2 cellular contexts compared by ENCODE assay signal in the genomic region with DNA sequence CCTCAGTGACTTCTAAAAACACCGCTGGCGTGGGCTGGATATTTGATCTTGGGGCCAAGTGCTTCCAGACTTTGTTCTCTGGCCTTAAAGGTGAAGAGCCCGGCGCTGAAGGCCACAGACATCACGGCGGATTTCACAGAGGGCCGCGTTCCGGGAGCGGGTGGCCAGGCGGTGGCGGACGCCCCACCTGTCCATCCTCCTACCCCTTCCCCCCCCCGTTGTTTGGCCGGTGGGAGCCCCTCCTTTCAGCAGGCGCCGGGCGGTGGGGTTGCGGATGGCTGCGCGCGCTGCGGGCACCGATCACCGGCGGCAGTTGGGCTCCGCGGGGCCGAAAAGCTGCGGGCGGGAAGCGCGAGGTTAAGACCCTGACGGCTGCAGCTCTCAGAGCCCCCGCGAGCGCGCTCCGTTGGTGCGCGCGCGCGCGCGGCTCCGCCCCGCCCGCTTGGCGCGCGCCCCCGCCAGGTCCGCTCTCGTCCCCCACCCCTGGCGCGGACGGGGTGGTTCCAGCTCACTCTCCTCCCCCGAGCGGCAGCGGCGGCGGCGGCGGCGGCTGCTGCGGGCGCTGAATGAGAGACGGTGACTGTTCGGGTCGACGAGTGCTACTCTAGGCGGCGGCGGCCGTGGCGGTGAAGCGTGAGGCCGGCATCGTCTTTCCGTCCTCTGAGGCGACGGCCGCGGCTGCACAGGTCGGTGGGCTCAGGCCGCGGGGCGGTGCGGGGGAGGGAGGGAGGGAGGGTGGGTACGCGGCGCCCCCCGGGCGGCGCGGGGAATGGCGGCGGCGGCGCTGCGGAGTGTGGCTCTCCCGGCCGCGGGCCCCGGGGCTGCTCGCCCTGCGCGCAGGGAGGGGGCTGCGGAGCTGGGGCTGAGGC.
TF ChIP-seq lines count a peak whose summit lies in the region.

A gene with protein sequence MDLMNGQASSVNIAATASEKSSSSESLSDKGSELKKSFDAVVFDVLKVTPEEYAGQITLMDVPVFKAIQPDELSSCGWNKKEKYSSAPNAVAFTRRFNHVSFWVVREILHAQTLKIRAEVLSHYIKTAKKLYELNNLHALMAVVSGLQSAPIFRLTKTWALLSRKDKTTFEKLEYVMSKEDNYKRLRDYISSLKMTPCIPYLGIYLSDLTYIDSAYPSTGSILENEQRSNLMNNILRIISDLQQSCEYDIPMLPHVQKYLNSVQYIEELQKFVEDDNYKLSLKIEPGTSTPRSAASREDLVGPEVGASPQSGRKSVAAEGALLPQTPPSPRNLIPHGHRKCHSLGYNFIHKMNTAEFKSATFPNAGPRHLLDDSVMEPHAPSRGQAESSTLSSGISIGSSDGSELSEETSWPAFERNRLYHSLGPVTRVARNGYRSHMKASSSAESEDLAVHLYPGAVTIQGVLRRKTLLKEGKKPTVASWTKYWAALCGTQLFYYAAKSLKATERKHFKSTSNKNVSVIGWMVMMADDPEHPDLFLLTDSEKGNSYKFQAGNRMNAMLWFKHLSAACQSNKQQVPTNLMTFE (plus strand): TSS at position 511 of the 869 bp plus-strand sequence. CDS start 51,521 bp downstream, outside the sequence.

TF ChIP-seq in A549, 52 proteins besides CTCF, POLR2A, EP300 and RAD21 (continued from another document):
- no peak for TF ChIP-seq TFCP2L1 (CRISPR knock-in tag; IDR thresholded peaks at IDR 0.05)
- no peak for TF ChIP-seq BHLHE40 (IDR thresholded peaks at IDR 0.05; ENCODE audit: low read depth, low read length)
- TF ChIP-seq, protein P1, sequence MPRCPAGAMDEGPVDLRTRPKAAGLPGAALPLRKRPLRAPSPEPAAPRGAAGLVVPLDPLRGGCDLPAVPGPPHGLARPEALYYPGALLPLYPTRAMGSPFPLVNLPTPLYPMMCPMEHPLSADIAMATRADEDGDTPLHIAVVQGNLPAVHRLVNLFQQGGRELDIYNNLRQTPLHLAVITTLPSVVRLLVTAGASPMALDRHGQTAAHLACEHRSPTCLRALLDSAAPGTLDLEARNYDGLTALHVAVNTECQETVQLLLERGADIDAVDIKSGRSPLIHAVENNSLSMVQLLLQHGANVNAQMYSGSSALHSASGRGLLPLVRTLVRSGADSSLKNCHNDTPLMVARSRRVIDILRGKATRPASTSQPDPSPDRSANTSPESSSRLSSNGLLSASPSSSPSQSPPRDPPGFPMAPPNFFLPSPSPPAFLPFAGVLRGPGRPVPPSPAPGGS (IDR thresholded peaks at IDR 0.05), result 0 out of 3 replicates have a peak, but pooled peaks have one; percentile 40
- TF ChIP-seq, protein P2, sequence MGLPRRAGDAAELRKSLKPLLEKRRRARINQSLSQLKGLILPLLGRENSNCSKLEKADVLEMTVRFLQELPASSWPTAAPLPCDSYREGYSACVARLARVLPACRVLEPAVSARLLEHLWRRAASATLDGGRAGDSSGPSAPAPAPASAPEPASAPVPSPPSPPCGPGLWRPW (IDR thresholded peaks at IDR 0.05), result no peak
- TF ChIP-seq, protein P3, sequence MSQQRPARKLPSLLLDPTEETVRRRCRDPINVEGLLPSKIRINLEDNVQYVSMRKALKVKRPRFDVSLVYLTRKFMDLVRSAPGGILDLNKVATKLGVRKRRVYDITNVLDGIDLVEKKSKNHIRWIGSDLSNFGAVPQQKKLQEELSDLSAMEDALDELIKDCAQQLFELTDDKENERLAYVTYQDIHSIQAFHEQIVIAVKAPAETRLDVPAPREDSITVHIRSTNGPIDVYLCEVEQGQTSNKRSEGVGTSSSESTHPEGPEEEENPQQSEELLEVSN (IDR thresholded peaks at IDR 0.05; ENCODE audit: borderline replicate concordance, low read depth), result 0 out of 2 replicates have a peak, but pooled peaks have one; percentile 29
- TF ChIP-seq, protein P4, sequence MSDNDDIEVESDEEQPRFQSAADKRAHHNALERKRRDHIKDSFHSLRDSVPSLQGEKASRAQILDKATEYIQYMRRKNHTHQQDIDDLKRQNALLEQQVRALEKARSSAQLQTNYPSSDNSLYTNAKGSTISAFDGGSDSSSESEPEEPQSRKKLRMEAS (IDR thresholded peaks at IDR 0.05), result peak; percentile 33

TF ChIP-seq in HepG2, 621 proteins besides CTCF, POLR2A, EP300 and RAD21 (continued from another document and continues in another):
- TF ChIP-seq, protein P5, sequence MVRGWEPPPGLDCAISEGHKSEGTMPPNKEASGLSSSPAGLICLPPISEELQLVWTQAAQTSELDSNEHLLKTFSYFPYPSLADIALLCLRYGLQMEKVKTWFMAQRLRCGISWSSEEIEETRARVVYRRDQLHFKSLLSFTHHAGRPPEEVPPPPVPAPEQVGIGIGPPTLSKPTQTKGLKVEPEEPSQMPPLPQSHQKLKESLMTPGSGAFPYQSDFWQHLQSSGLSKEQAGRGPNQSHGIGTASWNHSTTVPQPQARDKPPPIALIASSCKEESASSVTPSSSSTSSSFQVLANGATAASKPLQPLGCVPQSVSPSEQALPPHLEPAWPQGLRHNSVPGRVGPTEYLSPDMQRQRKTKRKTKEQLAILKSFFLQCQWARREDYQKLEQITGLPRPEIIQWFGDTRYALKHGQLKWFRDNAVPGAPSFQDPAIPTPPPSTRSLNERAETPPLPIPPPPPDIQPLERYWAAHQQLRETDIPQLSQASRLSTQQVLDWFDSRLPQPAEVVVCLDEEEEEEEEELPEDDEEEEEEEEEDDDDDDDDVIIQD (CRISPR knock-in tag; IDR thresholded peaks at IDR 0.05; ENCODE audit: low read depth), result no peak
- no peak for TF ChIP-seq MIER3 (CRISPR knock-in tag; IDR thresholded peaks at IDR 0.05; ENCODE audit: borderline replicate concordance)
- TF ChIP-seq, protein P6, sequence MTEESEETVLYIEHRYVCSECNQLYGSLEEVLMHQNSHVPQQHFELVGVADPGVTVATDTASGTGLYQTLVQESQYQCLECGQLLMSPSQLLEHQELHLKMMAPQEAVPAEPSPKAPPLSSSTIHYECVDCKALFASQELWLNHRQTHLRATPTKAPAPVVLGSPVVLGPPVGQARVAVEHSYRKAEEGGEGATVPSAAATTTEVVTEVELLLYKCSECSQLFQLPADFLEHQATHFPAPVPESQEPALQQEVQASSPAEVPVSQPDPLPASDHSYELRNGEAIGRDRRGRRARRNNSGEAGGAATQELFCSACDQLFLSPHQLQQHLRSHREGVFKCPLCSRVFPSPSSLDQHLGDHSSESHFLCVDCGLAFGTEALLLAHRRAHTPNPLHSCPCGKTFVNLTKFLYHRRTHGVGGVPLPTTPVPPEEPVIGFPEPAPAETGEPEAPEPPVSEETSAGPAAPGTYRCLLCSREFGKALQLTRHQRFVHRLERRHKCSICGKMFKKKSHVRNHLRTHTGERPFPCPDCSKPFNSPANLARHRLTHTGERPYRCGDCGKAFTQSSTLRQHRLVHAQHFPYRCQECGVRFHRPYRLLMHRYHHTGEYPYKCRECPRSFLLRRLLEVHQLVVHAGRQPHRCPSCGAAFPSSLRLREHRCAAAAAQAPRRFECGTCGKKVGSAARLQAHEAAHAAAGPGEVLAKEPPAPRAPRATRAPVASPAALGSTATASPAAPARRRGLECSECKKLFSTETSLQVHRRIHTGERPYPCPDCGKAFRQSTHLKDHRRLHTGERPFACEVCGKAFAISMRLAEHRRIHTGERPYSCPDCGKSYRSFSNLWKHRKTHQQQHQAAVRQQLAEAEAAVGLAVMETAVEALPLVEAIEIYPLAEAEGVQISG (CRISPR knock-in tag; IDR thresholded peaks at IDR 0.05), result peak; percentile 47
- TF ChIP-seq CENPX (CRISPR knock-in tag; IDR thresholded peaks at IDR 0.05), result no peak
- peak; percentile 60 for TF ChIP-seq RXRA (CRISPR knock-in tag; IDR thresholded peaks at IDR 0.05)
- TF ChIP-seq HOXA5 (CRISPR knock-in tag; IDR thresholded peaks at IDR 0.05), result 0 out of 2 replicates have a peak, but pooled peaks have one; percentile 32
- TF ChIP-seq ZNF160 (CRISPR knock-in tag; IDR thresholded peaks at IDR 0.05), result peak; percentile 47; the same call in 1 of the 2 replicates
- TF ChIP-seq SMARCE1 (IDR thresholded peaks at IDR 0.05; ENCODE audit: borderline replicate concordance), result no peak
- no peak for TF ChIP-seq ZFP36L2 (CRISPR knock-in tag; IDR thresholded peaks at IDR 0.05)
- TF ChIP-seq ARHGAP35 (CRISPR knock-in tag; IDR thresholded peaks at IDR 0.05; ENCODE audit: borderline replicate concordance), result 0 out of 2 replicates have a peak, but pooled peaks have one; percentile 54
- 0 out of 2 replicates have a peak, but pooled peaks have one; percentile 26 for TF ChIP-seq ZNF724P (CRISPR knock-in tag; IDR thresholded peaks at IDR 0.05; ENCODE audit: borderline replicate concordance)
- peak; percentile 43 for TF ChIP-seq ARNT2 (CRISPR knock-in tag; IDR thresholded peaks at IDR 0.05; ENCODE audit: low read depth)
- TF ChIP-seq ZNF263 (CRISPR knock-in tag; IDR thresholded peaks at IDR 0.05), result peak; percentile 29; the same call in 1 of the 2 replicates
- TF ChIP-seq YEATS4 (CRISPR knock-in tag; IDR thresholded peaks at IDR 0.05; ENCODE audit: borderline replicate concordance), result peak; percentile 76
- peak; percentile 42; the same call in 1 of the 2 replicates for TF ChIP-seq SIN3A (IDR thresholded peaks at IDR 0.05; ENCODE audit: borderline replicate concordance, low read depth, low read length)
- no peak for TF ChIP-seq REL (CRISPR knock-in tag; conservative IDR thresholded peaks at IDR 0.05)
- TF ChIP-seq, protein P4 (IDR thresholded peaks at IDR 0.05), result no peak; the same call in none of the 2 replicates
- peak; percentile 84 for TF ChIP-seq SALL2 (CRISPR knock-in tag; IDR thresholded peaks at IDR 0.05)
- TF ChIP-seq ZSCAN30 (CRISPR knock-in tag; IDR thresholded peaks at IDR 0.05), result 0 out of 2 replicates have a peak, but pooled peaks have one; percentile 74
- no peak for TF ChIP-seq ZNF33B (CRISPR knock-in tag; IDR thresholded peaks at IDR 0.05)
- peak; percentile 84 for TF ChIP-seq PHF8 (CRISPR knock-in tag; IDR thresholded peaks at IDR 0.05)
- TF ChIP-seq ADNP (CRISPR knock-in tag; IDR thresholded peaks at IDR 0.05), result no peak
- TF ChIP-seq ZSCAN29 (CRISPR knock-in tag; conservative IDR thresholded peaks at IDR 0.05), result peak; percentile 72; the same call in 1 of the 2 replicates
- TF ChIP-seq HNRNPL (IDR thresholded peaks at IDR 0.05; ENCODE audit: low read depth, low read length), result 0 out of 2 replicates have a peak, but pooled peaks have one; percentile 13
- no peak for TF ChIP-seq ZNF329 (CRISPR knock-in tag; IDR thresholded peaks at IDR 0.05; ENCODE audit: low read depth)
- TF ChIP-seq, protein P7, sequence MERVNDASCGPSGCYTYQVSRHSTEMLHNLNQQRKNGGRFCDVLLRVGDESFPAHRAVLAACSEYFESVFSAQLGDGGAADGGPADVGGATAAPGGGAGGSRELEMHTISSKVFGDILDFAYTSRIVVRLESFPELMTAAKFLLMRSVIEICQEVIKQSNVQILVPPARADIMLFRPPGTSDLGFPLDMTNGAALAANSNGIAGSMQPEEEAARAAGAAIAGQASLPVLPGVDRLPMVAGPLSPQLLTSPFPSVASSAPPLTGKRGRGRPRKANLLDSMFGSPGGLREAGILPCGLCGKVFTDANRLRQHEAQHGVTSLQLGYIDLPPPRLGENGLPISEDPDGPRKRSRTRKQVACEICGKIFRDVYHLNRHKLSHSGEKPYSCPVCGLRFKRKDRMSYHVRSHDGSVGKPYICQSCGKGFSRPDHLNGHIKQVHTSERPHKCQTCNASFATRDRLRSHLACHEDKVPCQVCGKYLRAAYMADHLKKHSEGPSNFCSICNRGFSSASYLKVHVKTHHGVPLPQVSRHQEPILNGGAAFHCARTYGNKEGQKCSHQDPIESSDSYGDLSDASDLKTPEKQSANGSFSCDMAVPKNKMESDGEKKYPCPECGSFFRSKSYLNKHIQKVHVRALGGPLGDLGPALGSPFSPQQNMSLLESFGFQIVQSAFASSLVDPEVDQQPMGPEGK (CRISPR knock-in tag; IDR thresholded peaks at IDR 0.05), result peak; percentile 64
- TF ChIP-seq KLF6 (CRISPR knock-in tag; IDR thresholded peaks at IDR 0.05), result no peak
- no peak for TF ChIP-seq CEBPG (CRISPR knock-in tag; IDR thresholded peaks at IDR 0.05)
- TF ChIP-seq, protein P8, sequence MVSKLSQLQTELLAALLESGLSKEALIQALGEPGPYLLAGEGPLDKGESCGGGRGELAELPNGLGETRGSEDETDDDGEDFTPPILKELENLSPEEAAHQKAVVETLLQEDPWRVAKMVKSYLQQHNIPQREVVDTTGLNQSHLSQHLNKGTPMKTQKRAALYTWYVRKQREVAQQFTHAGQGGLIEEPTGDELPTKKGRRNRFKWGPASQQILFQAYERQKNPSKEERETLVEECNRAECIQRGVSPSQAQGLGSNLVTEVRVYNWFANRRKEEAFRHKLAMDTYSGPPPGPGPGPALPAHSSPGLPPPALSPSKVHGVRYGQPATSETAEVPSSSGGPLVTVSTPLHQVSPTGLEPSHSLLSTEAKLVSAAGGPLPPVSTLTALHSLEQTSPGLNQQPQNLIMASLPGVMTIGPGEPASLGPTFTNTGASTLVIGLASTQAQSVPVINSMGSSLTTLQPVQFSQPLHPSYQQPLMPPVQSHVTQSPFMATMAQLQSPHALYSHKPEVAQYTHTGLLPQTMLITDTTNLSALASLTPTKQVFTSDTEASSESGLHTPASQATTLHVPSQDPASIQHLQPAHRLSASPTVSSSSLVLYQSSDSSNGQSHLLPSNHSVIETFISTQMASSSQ (IDR thresholded peaks at IDR 0.05; ENCODE audit: low read depth), result no peak
- TF ChIP-seq, protein P8 (CRISPR knock-in tag; IDR thresholded peaks at IDR 0.05; ENCODE audit: borderline replicate concordance), result peak; percentile 47; the same call in 1 of the 2 replicates
- TF ChIP-seq, protein P9, sequence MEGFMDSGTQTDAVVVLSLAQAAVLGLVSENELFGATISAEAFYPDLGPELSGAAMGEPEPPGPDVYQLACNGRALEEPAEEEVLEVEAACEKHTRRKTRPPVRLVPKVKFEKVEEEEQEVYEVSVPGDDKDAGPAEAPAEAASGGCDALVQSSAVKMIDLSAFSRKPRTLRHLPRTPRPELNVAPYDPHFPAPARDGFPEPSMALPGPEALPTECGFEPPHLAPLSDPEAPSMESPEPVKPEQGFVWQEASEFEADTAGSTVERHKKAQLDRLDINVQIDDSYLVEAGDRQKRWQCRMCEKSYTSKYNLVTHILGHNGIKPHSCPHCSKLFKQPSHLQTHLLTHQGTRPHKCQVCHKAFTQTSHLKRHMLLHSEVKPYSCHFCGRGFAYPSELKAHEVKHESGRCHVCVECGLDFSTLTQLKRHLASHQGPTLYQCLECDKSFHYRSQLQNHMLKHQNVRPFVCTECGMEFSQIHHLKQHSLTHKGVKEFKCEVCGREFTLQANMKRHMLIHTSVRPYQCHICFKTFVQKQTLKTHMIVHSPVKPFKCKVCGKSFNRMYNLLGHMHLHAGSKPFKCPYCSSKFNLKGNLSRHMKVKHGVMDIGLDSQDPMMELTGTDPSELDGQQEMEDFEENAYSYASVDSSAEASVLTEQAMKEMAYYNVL (CRISPR knock-in tag; IDR thresholded peaks at IDR 0.05; ENCODE audit: borderline replicate concordance), result 0 out of 2 replicates have a peak, but pooled peaks have one; percentile 15
